In genomic region chr4:138680251-138680650, GRCh38 we compare ENCODE assay signal across 1 cellular context.
TF ChIP-seq lines count a peak whose summit lies in the region.

No MANE protein-coding gene starts in this region.

TF ChIP-seq in GM23338, 12 proteins besides CTCF, POLR2A, EP300 and RAD21 (continued from another document):
- TF ChIP-seq ZNF462 (CRISPR knock-in tag; IDR thresholded peaks at IDR 0.05) (no peak), REST (IDR thresholded peaks at IDR 0.05; ENCODE audit: unreplicated experiment) (no peak), ZNF331 (CRISPR knock-in tag; IDR thresholded peaks at IDR 0.05; ENCODE audit: low read depth) (no peak), ZNF114 (CRISPR knock-in tag; IDR thresholded peaks at IDR 0.05) (no peak)
